In genomic region chr5:103102234-103102633, GRCh38 we compare ENCODE assay signal across 9 cellular contexts.
"Had no signal": no experiment of that assay in that cellular context is flagged by ENCODE, and none has a peak within 500 bp of the region (broad histone marks: within the 10 kb centered on the region; RNA-seq: fewer than 3 reads in every experiment).

No MANE protein-coding gene starts in this region.

- H3K27ac ChIP-seq: GM23248, HL-60 had no signal

- H2AFZ ChIP-seq: GM23248 had no signal

- H3K9me3 ChIP-seq: HAP-1 had no signal

- H3K4me1 ChIP-seq: HAP-1 had no signal

- H3K9ac ChIP-seq: GM23248 had no signal

- ATAC-seq: HCT116 had no signal

- DNase-seq: GM23248, GOT3, H7, IMR-90, Kasumi-1, KG1 had no signal

- H3K4me3 ChIP-seq: GM23248, HAP-1 had no signal
